ENCODE assay signal across 6 cellular contexts in genomic region chr11:20128528-20128825, GRCh38. TPM values are rescaled to one million over a fixed set of nuclear protein-coding genes. Genes with fewer than 3 reads are reported as not detected.
"Had no signal": no experiment of that assay in that cellular context is flagged by ENCODE, and none has a peak within 500 bp of the region (broad histone marks: within the 10 kb centered on the region; RNA-seq: fewer than 3 reads in every experiment).

No MANE protein-coding gene starts in this region.

RNA-seq across cellular contexts. Expression of gene DBX1, which starts 31.8 kb away (rescaled TPM):
- total RNA-seq: HepG2, HT1080, IMR-90, M059J, PC-9, Right ventricle myocardium inferior had no signal
